In the genomic region with DNA sequence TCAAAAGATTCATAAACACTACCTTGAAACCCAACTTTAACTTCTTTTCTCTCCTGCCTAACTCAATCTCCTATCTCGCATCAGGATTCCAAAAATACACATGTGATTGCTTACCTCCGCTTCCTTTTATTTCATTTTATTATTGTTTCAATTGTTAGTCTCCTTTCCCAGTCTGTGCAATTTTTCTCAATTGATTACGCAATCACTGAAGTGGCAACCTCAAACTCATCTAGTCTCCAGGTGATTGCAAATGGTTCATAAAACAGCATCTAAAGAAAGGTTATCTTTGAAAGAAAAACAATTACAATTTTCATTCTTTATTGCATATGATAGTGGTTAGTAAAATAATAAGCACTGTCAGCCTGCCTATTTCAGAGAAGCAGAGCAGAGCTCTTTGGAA, we compare ENCODE assay signal across 32 cellular contexts. TPM values are rescaled to one million over a fixed set of nuclear protein-coding genes. Genes with fewer than 3 reads are reported as not detected.
"Had no signal": no experiment of that assay in that cellular context is flagged by ENCODE, and none has a peak within 500 bp of the region (broad histone marks: within the 10 kb centered on the region; RNA-seq: fewer than 3 reads in every experiment).

No MANE protein-coding gene starts in this region.

- H3K9me3 ChIP-seq: ascending aorta, breast epithelium, esophagus muscularis mucosa, gastrocnemius medialis, heart left ventricle had no signal

- ATAC-seq: activated CD4-positive, CD25-positive, alpha-beta regulatory T cell treated with anti-CD3 and anti-CD28 coated beads, Interleukin-2, amount 50 U/mL, for 24 hours; activated CD8-positive, alpha-beta memory T cell treated with anti-CD3 and anti-CD28 coated beads, Interleukin-2, amount 10 ng/mL, durations not matched to agents 7 days and 5 days; activated CD8-positive, alpha-beta T cell treated with anti-CD3 and anti-CD28 coated beads, Interleukin-2, amount 10 ng/mL, durations not matched to agents 7 days and 5 days; activated naive CD8-positive, alpha-beta T cell treated with anti-CD3 and anti-CD28 coated beads, Interleukin-2, amount 50 U/mL, for 24 hours; foreskin keratinocyte; gastrocnemius medialis; heart left ventricle; T-helper 17 cell had no signal

- H3K27ac ChIP-seq: ascending aorta, breast epithelium, coronary artery, dorsolateral prefrontal cortex, esophagus muscularis mucosa, foreskin keratinocyte, gastrocnemius medialis, heart left ventricle, WERI-Rb-1 had no signal

- H3K4me1 ChIP-seq: ascending aorta, breast epithelium, esophagus muscularis mucosa, foreskin keratinocyte, gastrocnemius medialis had no signal

- H3K4me3 ChIP-seq: ascending aorta, breast epithelium, coronary artery, dorsolateral prefrontal cortex, esophagus muscularis mucosa, gastrocnemius medialis, heart left ventricle had no signal

- H3K27me3 ChIP-seq: ascending aorta, breast epithelium, esophagus muscularis mucosa, foreskin keratinocyte, gastrocnemius medialis, heart left ventricle had no signal

- H3K36me3 ChIP-seq: ascending aorta, breast epithelium, esophagus muscularis mucosa, gastrocnemius medialis, heart left ventricle, WERI-Rb-1 had no signal

- DNase-seq: activated B cell treated with CpG ODN at 0.5 μM for 24 hours; activated CD4-positive, alpha-beta T cell treated with anti-CD3 and anti-CD28 coated beads for 48 hours; activated CD4-positive, alpha-beta T cell treated with anti-CD3 and anti-CD28 coated beads, Interleukin-2, amount 50 U/mL, for 1 hour; activated CD4-positive, alpha-beta T cell treated with anti-CD3 and anti-CD28 coated beads, Interleukin-2, amount 50 U/mL, for 48 hours; activated CD8-positive, alpha-beta memory T cell treated with anti-CD3 and anti-CD28 coated beads, Interleukin-2, amount 10 ng/mL, durations not matched to agents 7 days and 5 days; activated CD8-positive, alpha-beta memory T cell treated with anti-CD3 and anti-CD28 coated beads, Interleukin-2, amount 50 U/mL, for 4 hours; activated CD8-positive, alpha-beta T cell treated with anti-CD3 and anti-CD28 coated beads, Interleukin-2, amount 10 ng/mL, durations not matched to agents 7 days and 5 days; activated effector memory CD4-positive, alpha-beta T cell treated with anti-CD3 and anti-CD28 coated beads, Interleukin-2, amount 50 U/mL, for 16 hours; activated naive CD4-positive, alpha-beta T cell treated with anti-CD3 and anti-CD28 coated beads for 36 hours; activated naive CD8-positive, alpha-beta T cell treated with anti-CD3 and anti-CD28 coated beads for 36 hours; activated naive CD8-positive, alpha-beta T cell treated with anti-CD3 and anti-CD28 coated beads, Interleukin-2, amount 50 U/mL, for 24 hours; activated T-cell treated with anti-CD3 and anti-CD28 coated beads, Interleukin-2, amount 50 U/mL, for 1 hour; activated T-cell treated with anti-CD3 and anti-CD28 coated beads, Interleukin-2, amount 50 U/mL, for 48 hours; dorsolateral prefrontal cortex; effector memory CD4-positive, alpha-beta T cell; endodermal cell; erythroblast; foreskin keratinocyte; gastrocnemius medialis; glutamatergic neuron; heart left ventricle; T-helper 17 cell; T1000; WERI-Rb-1 had no signal

RNA-seq across cellular contexts. Expression of gene CHRM2, which starts 45.6 kb away (rescaled TPM):
- total RNA-seq: activated B cell treated with CpG ODN at 0.5 μM for 24 hours; activated CD8-positive, alpha-beta memory T cell treated with anti-CD3 and anti-CD28 coated beads for 36 hours; activated CD8-positive, alpha-beta memory T cell treated with anti-CD3 and anti-CD28 coated beads, Interleukin-2, amount 10 ng/mL, durations not matched to agents 7 days and 5 days; activated CD8-positive, alpha-beta T cell treated with anti-CD3 and anti-CD28 coated beads, Interleukin-2, amount 10 ng/mL, durations not matched to agents 7 days and 5 days; activated naive CD4-positive, alpha-beta T cell treated with anti-CD3 and anti-CD28 coated beads for 36 hours; activated naive CD8-positive, alpha-beta T cell treated with anti-CD3 and anti-CD28 coated beads for 36 hours; activated T-helper 1 cell treated with anti-CD3 and anti-CD28 coated beads, Interleukin-12 subunit alpha, Interleukin-12 subunit beta, Interleukin-2, Interleukin-4 antibody, amounts not matched to agents 30 ng/mL and 10 ng/mL and 1 ng/mL, durations not matched to agents 14 hours and 24 hours and 36 hours; activated T-helper 2 cell treated with anti-CD3 and anti-CD28 coated beads, Interferon-gamma antibody, Interleukin-2, Interleukin-4, amounts not matched to agents 10 μg/mL and 5 μg/mL and 100 μg/mL, durations not matched to agents 14 hours and 24 hours and 36 hours; ascending aorta; breast epithelium; endodermal cell; foreskin keratinocyte; gastrocnemius medialis; T-helper 17 cell had no signal
- polyA plus RNA-seq: foreskin keratinocyte had no signal
